ENCODE assay signal across 1 cellular context in the genomic region with DNA sequence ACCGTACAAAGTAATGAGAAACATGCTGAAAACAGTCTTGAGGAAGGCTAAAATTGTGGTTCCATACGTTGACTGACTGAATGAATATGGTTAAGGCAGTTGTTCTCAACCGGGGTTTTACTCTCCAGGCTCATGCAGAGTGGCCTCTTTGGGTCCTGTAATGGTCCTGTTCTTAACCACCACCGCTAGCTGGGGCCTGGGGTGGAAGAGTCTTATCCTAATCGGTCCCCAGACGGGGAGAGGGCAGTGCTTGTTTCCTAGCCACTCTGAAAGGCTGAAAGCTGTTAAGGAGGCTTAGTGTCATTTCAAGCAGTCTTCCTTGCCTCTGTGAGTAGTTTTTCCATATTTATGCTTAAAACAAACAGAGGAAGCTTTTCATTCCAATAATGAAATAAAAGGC.
TF ChIP-seq lines count a peak whose summit lies in the region.

No MANE protein-coding gene starts in this region.

TF ChIP-seq in HepG2, 621 proteins besides CTCF, POLR2A, EP300 and RAD21 (continued from another document):
- TF ChIP-seq ZNF205 (CRISPR knock-in tag; IDR thresholded peaks at IDR 0.05) (no peak), ZBTB38 (CRISPR knock-in tag; IDR thresholded peaks at IDR 0.05) (no peak), HNF4G (IDR thresholded peaks at IDR 0.05; ENCODE audit: borderline replicate concordance, low read depth, low read length) (no peak), HNF4G (CRISPR knock-in tag; IDR thresholded peaks at IDR 0.05; ENCODE audit: borderline replicate concordance, low read depth) (no peak), TAF1 (CRISPR knock-in tag; IDR thresholded peaks at IDR 0.05) (no peak), SMAD1 (CRISPR knock-in tag; IDR thresholded peaks at IDR 0.05; ENCODE audit: borderline replicate concordance, low read depth) (no peak)
